Comparison of ENCODE assay signal across 10 cellular contexts in the genomic region with DNA sequence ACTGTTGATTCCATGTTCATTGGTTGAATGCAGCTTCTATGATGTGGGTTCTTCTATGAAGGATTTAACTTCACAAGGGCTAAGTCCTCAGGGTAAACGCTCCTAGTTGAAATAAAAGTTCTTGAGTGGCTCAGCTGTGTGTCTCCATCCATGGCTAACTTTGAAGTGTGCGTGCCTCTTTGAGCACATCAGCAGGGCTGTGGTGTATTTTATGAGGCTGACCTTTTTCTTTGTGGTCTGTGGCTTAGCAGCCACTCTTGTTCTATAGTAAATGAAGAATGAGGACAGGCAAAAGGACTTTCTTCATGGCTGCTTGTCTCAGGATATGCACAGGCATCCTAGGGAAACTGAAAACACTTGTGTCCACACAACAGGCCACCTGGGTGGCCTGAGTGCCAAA.
DNase-seq lines count a peak whose midpoint lies in the region; ATAC-seq and TF ChIP-seq lines count a peak whose summit lies in the region.
"Had no signal": no experiment of that assay in that cellular context is flagged by ENCODE, and none has a peak within 500 bp of the region (broad histone marks: within the 10 kb centered on the region; RNA-seq: fewer than 3 reads in every experiment).

No MANE protein-coding gene starts in this region.

- H3K36me3 ChIP-seq in DND-41 (ENCODE audit: insufficient read depth, low read length) (no peaks in the 10 kb centered on the region), Karpas-422 (ENCODE audit: insufficient read depth, low read length) (no peaks in the 10 kb centered on the region)

- intact Hi-C loops in lower leg skin (cut with DNase I; ENCODE audit: low total_unique reads): loop anchor here (5.0 kb wide), 1 partner anchor 1194 kb away; no protein-coding TSS in a partner anchor

- H2AFZ ChIP-seq in DND-41 (ENCODE audit: low read depth, low read length) (no peak overlapping the region), Karpas-422 (ENCODE audit: low read length) (no peak overlapping the region)

- H3K9ac ChIP-seq in DND-41 (ENCODE audit: low read depth, low read length): no peak overlapping the region
- no peak overlapping the region for H3K9ac ChIP-seq in Karpas-422 (ENCODE audit: low read length)

- H3K4me3 ChIP-seq in DND-41 (ENCODE audit: low read depth in 1 of 2, low read length in 2 of 2) (no peak overlapping the region), astrocyte of the spinal cord (ENCODE audit: low read depth, low read length) (no peak overlapping the region), lower leg skin (ENCODE audit: low read depth, poor library complexity, severe bottlenecking) (no peak overlapping the region), Karpas-422 (ENCODE audit: low read length) (no peak overlapping the region)

- H3K27ac ChIP-seq in DND-41 (ENCODE audit: low read length) (no peak overlapping the region), Karpas-422 (ENCODE audit: low read length) (no peak overlapping the region)

- H3K9me3 ChIP-seq in DND-41 (ENCODE audit: insufficient read depth, low read length, severe bottlenecking): no peaks in the 10 kb centered on the region
- no peaks in the 10 kb centered on the region for H3K9me3 ChIP-seq in Karpas-422 (ENCODE audit: low read length)

- DNase-seq in DND-41 (no peak), Kasumi-1 (lab: John Stamatoyannopoulos, UW) (peak; percentile 48 to 55), astrocyte of the spinal cord (ENCODE audit: low read depth, low spot score) (peak; percentile 68), lower leg skin (ENCODE audit: low spot score in 2 of 2) (no peak), NCI-H345 (lab: John Stamatoyannopoulos, UW) (no peak), Karpas-422 (no peak)
- DNase-seq: NCI-H446 treated with DMSO at 0.1 percent for 48 hours had no signal

- no peak for TF ChIP-seq POLR2A in lower leg skin (IDR thresholded peaks at IDR 0.05)

- no peaks in the 10 kb centered on the region for H3K9me2 ChIP-seq in Karpas-422 (replicated peaks; ENCODE audit: insufficient read depth, low read length)

- WGBS in lower leg skin, 2 donors: 59% methylated on average over 2 of the region's 2 CpGs

- H4K20me1 ChIP-seq in DND-41 (ENCODE audit: insufficient read depth, low read length): no peaks in the 10 kb centered on the region
- no peaks in the 10 kb centered on the region for H4K20me1 ChIP-seq in Karpas-422 (ENCODE audit: insufficient read depth, low read depth, low read length)

- no peak overlapping the region for H3K4me2 ChIP-seq in DND-41 (ENCODE audit: insufficient read depth, low read length)
- no peak overlapping the region for H3K4me2 ChIP-seq in Karpas-422 (ENCODE audit: low read depth, low read length, poor library complexity, severe bottlenecking)

- ATAC-seq in DND-41 (ENCODE audit: insufficient read depth, low read depth) (0 out of 3 replicates have a peak, but pooled peaks have one; percentile 33), GM21786 (IDR thresholded peaks at IDR 0.05; ENCODE audit: unreplicated experiment) (peak; percentile 51), GM21390 (IDR thresholded peaks at IDR 0.05; ENCODE audit: unreplicated experiment) (no peak)
- ATAC-seq: HCT116 had no signal

- TF ChIP-seq CTCF in DND-41 (IDR thresholded peaks at IDR 0.05; ENCODE audit: borderline replicate concordance, extremely low read depth, low read length, poor library complexity, severe bottlenecking) (no peak), astrocyte of the spinal cord (IDR thresholded peaks at IDR 0.05; ENCODE audit: low read depth, low read length) (no peak), lower leg skin (IDR thresholded peaks at IDR 0.05) (no peak)

- H3K27me3 ChIP-seq in DND-41 (ENCODE audit: insufficient read depth, low read length, poor library complexity) (no peaks in the 10 kb centered on the region), Karpas-422 (ENCODE audit: low read length) (no peaks in the 10 kb centered on the region)

- no peaks in the 10 kb centered on the region for H3K4me1 ChIP-seq in DND-41 (ENCODE audit: insufficient read depth, low read length)
- no peaks in the 10 kb centered on the region for H3K4me1 ChIP-seq in Karpas-422 (ENCODE audit: low read length)

- in situ Hi-C loops in astrocyte of the spinal cord (cut with HindIII; ENCODE audit: low sequenced_read_pairs): no loop called here

- H3K79me2 ChIP-seq in DND-41 (ENCODE audit: insufficient read depth, low read length) (no peaks in the 10 kb centered on the region), Karpas-422 (ENCODE audit: low read length) (no peaks in the 10 kb centered on the region)

Comparison
In these comparisons a context has a peak if more than half of its experiments do, and no peak if none do; other contexts are left out.
1. DNase-seq: peak in Kasumi-1 (2 of 2) and astrocyte of the spinal cord (single experiment); none in DND-41 (single experiment), lower leg skin (0 of 2), NCI-H345 (single experiment) and Karpas-422 (single experiment).